13 cellular contexts compared by ENCODE assay signal in the genomic region with DNA sequence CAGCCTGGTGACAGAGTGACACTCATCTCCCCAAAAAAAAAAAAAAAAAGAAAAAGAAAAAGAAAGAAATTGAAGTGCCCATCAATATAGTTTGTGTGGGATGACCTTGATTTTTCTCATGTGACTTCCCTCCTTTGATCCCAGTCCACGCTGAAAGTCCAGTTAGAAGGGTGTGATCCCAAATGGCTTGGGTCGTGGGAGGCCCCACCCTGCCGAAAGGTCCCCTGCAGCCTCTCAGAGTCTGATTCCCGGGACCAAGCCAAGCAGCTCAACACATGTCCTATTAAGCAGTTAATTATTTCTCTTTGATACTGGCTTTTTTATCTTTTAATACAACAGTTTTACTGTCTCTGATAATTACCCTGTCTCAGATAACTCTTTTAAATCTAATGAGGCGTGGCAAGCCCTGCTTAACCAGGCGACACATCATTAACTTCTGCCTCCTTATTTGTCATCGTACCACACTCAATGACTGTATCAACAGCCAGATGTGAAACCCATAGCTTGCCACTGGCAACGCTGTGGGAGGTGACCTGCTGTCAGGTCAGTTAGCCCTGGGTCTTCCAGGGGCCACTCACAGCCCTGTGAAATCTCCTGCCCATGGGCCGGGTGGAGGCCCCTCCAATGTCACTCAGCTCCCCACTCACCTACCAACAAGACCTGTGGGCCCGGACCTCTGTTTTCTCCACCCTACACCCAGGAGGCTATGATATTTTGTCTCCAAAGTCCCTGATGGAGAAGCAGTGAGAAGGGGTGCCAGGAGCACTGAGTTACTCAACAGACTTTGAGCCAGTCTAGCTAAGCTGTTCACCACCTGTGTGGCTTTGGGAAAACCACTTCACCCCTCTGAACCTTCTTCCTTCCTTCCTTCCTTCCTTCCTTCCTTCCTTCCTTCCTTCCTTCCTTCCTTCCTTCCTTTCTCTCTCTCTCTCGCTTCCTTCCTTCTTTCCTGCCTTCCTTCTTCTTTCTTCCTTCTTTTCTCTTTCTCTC.
DNase-seq lines count a peak whose midpoint lies in the region; ATAC-seq and TF ChIP-seq lines count a peak whose summit lies in the region.
"Had no signal": no experiment of that assay in that cellular context is flagged by ENCODE, and none has a peak within 500 bp of the region (broad histone marks: within the 10 kb centered on the region; RNA-seq: fewer than 3 reads in every experiment).

No MANE protein-coding gene starts in this region.

- peaks cover 4% of the 10 kb centered on the region for H3K4me1 Mint-ChIP-seq in activated naive CD8-positive, alpha-beta T cell treated with anti-CD3 and anti-CD28 coated beads, Interleukin-2, amount 50 U/mL, for 24 hours
- H3K4me1 Mint-ChIP-seq in Caco-2 (ENCODE audit: low read depth, unreplicated experiment) = peaks cover 9% of the 10 kb centered on the region
- H3K4me1 Mint-ChIP-seq in T-helper 2 cell treated with Interferon-gamma antibody and Interleukin-4, amounts not matched to agents 5 μg/mL and 100 μg/mL, for 36 hours (ENCODE audit: low read depth) = peaks cover 25% of the 10 kb centered on the region

- no peaks in the 10 kb centered on the region for H3K9me3 ChIP-seq in Caco-2

- ATAC-seq in GM18502 (IDR thresholded peaks at IDR 0.05; ENCODE audit: poor library complexity, unreplicated experiment) (peak; percentile 74), GM19463 (IDR thresholded peaks at IDR 0.05; ENCODE audit: unreplicated experiment) (peak; percentile 90), HG03097 (IDR thresholded peaks at IDR 0.05; ENCODE audit: low FRiP score, unreplicated experiment) (peak; percentile 67)
- ATAC-seq in activated naive CD8-positive, alpha-beta T cell treated with anti-CD3 and anti-CD28 coated beads, Interleukin-2, amount 50 U/mL, for 24 hours = peak; percentile 25

- intact Hi-C loops in Caco-2 (cut with micrococcal nuclease; ENCODE audit: unreplicated experiment) = loop anchor here (10.0 kb wide), 1 partner anchor 354 kb away; no protein-coding TSS in a partner anchor

- POLR2A ChIA-PET in Caco-2 (lab: Charles Lee) = no interaction called here

- no peak for DNase-seq in activated naive CD8-positive, alpha-beta T cell treated with anti-CD3 and anti-CD28 coated beads, Interleukin-2, amount 50 U/mL, for 24 hours
- DNase-seq in NCI-H2029 (lab: John Stamatoyannopoulos, UW) (no peak), CD1c-positive myeloid dendritic cell (ENCODE audit: extremely low spot score) (no peak), Caco-2 (no peak)
- no peak for DNase-seq in T-helper 2 cell treated with Interferon-gamma antibody and Interleukin-4, amounts not matched to agents 5 μg/mL and 100 μg/mL, for 36 hours (ENCODE audit: low spot score)
- DNase-seq: central memory CD4-positive, alpha-beta T cell; HCEC 1CT; midbrain; NCI-H2029 treated with DMSO at 0.1 percent for 48 hours had no signal

- CTCF ChIA-PET in Caco-2 (lab: Charles Lee) = interaction anchor here (0.6 to 1.9 kb wide), 2 partner anchors 166 to 1368 kb away, joined by 3 to 6 read pairs; no protein-coding TSS in a partner anchor

- no peak overlapping the region for H3K4me3 ChIP-seq in Caco-2 (ENCODE audit: low read depth, low read length)
- H3K4me3 ChIP-seq: SK-N-MC had no signal

- no TSS peak for BruUV-seq in Caco-2 (replicated peaks; lab: Mats Ljungman, UMichigan)

- H3K9me3 Mint-ChIP-seq in activated naive CD8-positive, alpha-beta T cell treated with anti-CD3 and anti-CD28 coated beads, Interleukin-2, amount 50 U/mL, for 24 hours = no peaks in the 10 kb centered on the region
- H3K9me3 Mint-ChIP-seq in Caco-2 (ENCODE audit: unreplicated experiment) = no peaks in the 10 kb centered on the region
- no peaks in the 10 kb centered on the region for H3K9me3 Mint-ChIP-seq in T-helper 2 cell treated with Interferon-gamma antibody and Interleukin-4, amounts not matched to agents 5 μg/mL and 100 μg/mL, for 36 hours

- H3K36me3 ChIP-seq in Caco-2 (ENCODE audit: control insufficient read depth, insufficient read depth, low read length) = no peaks in the 10 kb centered on the region

- H3K27me3 ChIP-seq in Caco-2 (replicated peaks; ENCODE audit: control insufficient read depth, insufficient read depth, low read length) = peaks cover 4% of the 10 kb centered on the region; the same call in 1 of the 2 replicates

- no peak overlapping the region for H3K4me3 Mint-ChIP-seq in activated naive CD8-positive, alpha-beta T cell treated with anti-CD3 and anti-CD28 coated beads, Interleukin-2, amount 50 U/mL, for 24 hours
- no peak overlapping the region for H3K4me3 Mint-ChIP-seq in Caco-2 (ENCODE audit: unreplicated experiment)
- H3K4me3 Mint-ChIP-seq in T-helper 2 cell treated with Interferon-gamma antibody and Interleukin-4, amounts not matched to agents 5 μg/mL and 100 μg/mL, for 36 hours = no peak overlapping the region

- H3K36me3 Mint-ChIP-seq in activated naive CD8-positive, alpha-beta T cell treated with anti-CD3 and anti-CD28 coated beads, Interleukin-2, amount 50 U/mL, for 24 hours (ENCODE audit: low read depth) = no peaks in the 10 kb centered on the region
- H3K36me3 Mint-ChIP-seq in Caco-2 (ENCODE audit: insufficient read depth, unreplicated experiment) = no peaks in the 10 kb centered on the region
- H3K36me3 Mint-ChIP-seq in T-helper 2 cell treated with Interferon-gamma antibody and Interleukin-4, amounts not matched to agents 5 μg/mL and 100 μg/mL, for 36 hours (ENCODE audit: low read depth) = no peaks in the 10 kb centered on the region

- no peaks in the 10 kb centered on the region for H3K27me3 Mint-ChIP-seq in activated naive CD8-positive, alpha-beta T cell treated with anti-CD3 and anti-CD28 coated beads, Interleukin-2, amount 50 U/mL, for 24 hours
- H3K27me3 Mint-ChIP-seq in Caco-2 (ENCODE audit: insufficient read depth, unreplicated experiment) = peaks cover 24% of the 10 kb centered on the region
- H3K27me3 Mint-ChIP-seq in T-helper 2 cell treated with Interferon-gamma antibody and Interleukin-4, amounts not matched to agents 5 μg/mL and 100 μg/mL, for 36 hours (ENCODE audit: low read depth) = peaks cover 18% of the 10 kb centered on the region

- H3K27ac Mint-ChIP-seq in activated naive CD8-positive, alpha-beta T cell treated with anti-CD3 and anti-CD28 coated beads, Interleukin-2, amount 50 U/mL, for 24 hours = no peak overlapping the region
- no peak overlapping the region for H3K27ac Mint-ChIP-seq in Caco-2 (ENCODE audit: unreplicated experiment)
- no peak overlapping the region for H3K27ac Mint-ChIP-seq in T-helper 2 cell treated with Interferon-gamma antibody and Interleukin-4, amounts not matched to agents 5 μg/mL and 100 μg/mL, for 36 hours

- H3K4me1 ChIP-seq in Caco-2 = no peaks in the 10 kb centered on the region

- TF ChIP-seq CTCF in Caco-2 (IDR thresholded peaks at IDR 0.05; ENCODE audit: insufficient read depth in 1 of 2, low read depth in 1 of 2, low read length in 1 of 2, severe bottlenecking in 1 of 2, unreplicated experiment in 1 of 2) = no peak

Comparison
In these comparisons a context has a peak if more than half of its experiments do, and no peak if none do; other contexts are left out.
1. ATAC-seq: peak in every context shown above with its lines; median percentile 90 in GM19463; 74 in GM18502; 67 in HG03097; 25 in activated naive CD8-positive, alpha-beta T cell treated with anti-CD3 and anti-CD28 coated beads, Interleukin-2, amount 50 U/mL, for 24 hours.